Comparison of ENCODE assay signal across 23 cellular contexts in genomic region chr7:99829520-99830160, GRCh38. TPM values are rescaled to one million over a fixed set of nuclear protein-coding genes. Genes with fewer than 3 reads are reported as not detected.
DNase-seq lines count a peak whose midpoint lies in the region; ATAC-seq and TF ChIP-seq lines count a peak whose summit lies in the region.
"Had no signal": no experiment of that assay in that cellular context is flagged by ENCODE, and none has a peak within 500 bp of the region (broad histone marks: within the 10 kb centered on the region; RNA-seq: fewer than 3 reads in every experiment).

No MANE protein-coding gene starts in this region.

- peak overlapping the region; percentile 60 for H3K18ac ChIP-seq in mesendoderm (ENCODE audit: low read length)

- no CpG with 5 or more reads among the region's 1 CpG for WGBS in mesendoderm (ENCODE audit: extremely low coverage, insufficient coverage, low lambda C conversion rate)

- H3K9ac ChIP-seq in HUES48 (ENCODE audit: low read depth, low read length) (no peak overlapping the region), mesendoderm (ENCODE audit: low read length) (no peak overlapping the region)
- H3K9ac ChIP-seq: KMS-11, SK-N-SH had no signal

- H3K4me1 Mint-ChIP-seq in Caco-2 (ENCODE audit: low read depth, unreplicated experiment) = peaks cover 53% of the 10 kb centered on the region
- no peaks in the 10 kb centered on the region for H3K4me1 Mint-ChIP-seq in activated CD8-positive, alpha-beta T cell treated with anti-CD3 and anti-CD28 coated beads, Interleukin-2, amount 10 ng/mL, durations not matched to agents 7 days and 5 days (ENCODE audit: low read depth)
- no peaks in the 10 kb centered on the region for H3K4me1 Mint-ChIP-seq in activated CD4-positive, alpha-beta T cell treated with anti-CD3 and anti-CD28 coated beads for 36 hours
- H3K4me1 Mint-ChIP-seq: activated naive CD4-positive, alpha-beta T cell treated with anti-CD3 and anti-CD28 coated beads, Interleukin-2, amount 10 ng/mL, durations not matched to agents 7 days and 5 days had no signal

- CTCF ChIA-PET in Caco-2 (lab: Charles Lee) = interaction anchor here (0.5 to 1.2 kb wide), 6 partner anchors 8 to 304 kb away, joined by 3 to 4 read pairs (median 3); partner anchors contain the start of gene ZSCAN25
- CTCF ChIA-PET in activated CD8-positive, alpha-beta T cell treated with anti-CD3 and anti-CD28 coated beads, Interleukin-2, amount 10 ng/mL, durations not matched to agents 7 days and 5 days (lab: Charles Lee) = no interaction called here
- CTCF ChIA-PET in activated CD4-positive, alpha-beta T cell treated with anti-CD3 and anti-CD28 coated beads for 36 hours (lab: Charles Lee) = interaction anchor here (0.8 to 1.5 kb wide), 3 partner anchors 11 to 304 kb away, joined by 3 to 4 read pairs (median 4); no protein-coding TSS in a partner anchor

- H3K4me3 ChIP-seq in Caco-2 (ENCODE audit: low read depth, low read length) (no peak overlapping the region), HUES48 (ENCODE audit: low read depth, low read length) (no peak overlapping the region), mesendoderm (ENCODE audit: low read length) (no peak overlapping the region)
- H3K4me3 ChIP-seq: gastroesophageal sphincter, PC-9, right atrium auricular region, vagina had no signal

- peak overlapping the region; percentile 29 for H3K27ac Mint-ChIP-seq in Caco-2 (ENCODE audit: unreplicated experiment)
- H3K27ac Mint-ChIP-seq in activated CD8-positive, alpha-beta T cell treated with anti-CD3 and anti-CD28 coated beads, Interleukin-2, amount 10 ng/mL, durations not matched to agents 7 days and 5 days = no peak overlapping the region
- no peak overlapping the region for H3K27ac Mint-ChIP-seq in activated CD4-positive, alpha-beta T cell treated with anti-CD3 and anti-CD28 coated beads for 36 hours
- H3K27ac Mint-ChIP-seq: activated naive CD4-positive, alpha-beta T cell treated with anti-CD3 and anti-CD28 coated beads, Interleukin-2, amount 10 ng/mL, durations not matched to agents 7 days and 5 days; CD4-positive, alpha-beta T cell; mesothelial cell of epicardium had no signal

- no peaks in the 10 kb centered on the region for H3K27me3 Mint-ChIP-seq in Caco-2 (ENCODE audit: insufficient read depth, unreplicated experiment)
- peaks cover 13% of the 10 kb centered on the region for H3K27me3 Mint-ChIP-seq in activated CD8-positive, alpha-beta T cell treated with anti-CD3 and anti-CD28 coated beads, Interleukin-2, amount 10 ng/mL, durations not matched to agents 7 days and 5 days (ENCODE audit: low read depth)
- peaks cover 3% of the 10 kb centered on the region for H3K27me3 Mint-ChIP-seq in activated CD4-positive, alpha-beta T cell treated with anti-CD3 and anti-CD28 coated beads for 36 hours

- H4K8ac ChIP-seq in mesendoderm (ENCODE audit: low read depth, low read length) = no peak overlapping the region

- POLR2A ChIA-PET in Caco-2 (lab: Charles Lee) = interaction anchor here (1.1 kb wide), 2 partner anchors 213 to 325 kb away, joined by 4 read pairs; partner anchors contain the start of genes ZKSCAN5 and ZSCAN25
- POLR2A ChIA-PET in activated CD8-positive, alpha-beta T cell treated with anti-CD3 and anti-CD28 coated beads, Interleukin-2, amount 10 ng/mL, durations not matched to agents 7 days and 5 days (lab: Charles Lee) = interaction anchor here (0.7 kb wide), 1 partner anchor 50 kb away, joined by 3 read pairs; no protein-coding TSS in a partner anchor
- POLR2A ChIA-PET in activated CD4-positive, alpha-beta T cell treated with anti-CD3 and anti-CD28 coated beads for 36 hours (lab: Charles Lee) = no interaction called here

- H3K36me3 ChIP-seq in Caco-2 (ENCODE audit: control insufficient read depth, insufficient read depth, low read length) = no peaks in the 10 kb centered on the region
- H3K36me3 ChIP-seq in HUES48 (ENCODE audit: control insufficient read depth, insufficient read depth, low read length) = no peaks in the 10 kb centered on the region
- no peaks in the 10 kb centered on the region for H3K36me3 ChIP-seq in mesendoderm (ENCODE audit: control insufficient read depth, insufficient read depth, low read length)
- H3K36me3 ChIP-seq: gastroesophageal sphincter, right atrium auricular region, vagina had no signal

- H3K36me3 Mint-ChIP-seq in Caco-2 (ENCODE audit: insufficient read depth, unreplicated experiment) = no peaks in the 10 kb centered on the region
- no peaks in the 10 kb centered on the region for H3K36me3 Mint-ChIP-seq in activated CD8-positive, alpha-beta T cell treated with anti-CD3 and anti-CD28 coated beads, Interleukin-2, amount 10 ng/mL, durations not matched to agents 7 days and 5 days (ENCODE audit: low read depth)
- H3K36me3 Mint-ChIP-seq in activated CD4-positive, alpha-beta T cell treated with anti-CD3 and anti-CD28 coated beads for 36 hours (ENCODE audit: low read depth) = no peaks in the 10 kb centered on the region
- H3K36me3 Mint-ChIP-seq: activated naive CD4-positive, alpha-beta T cell treated with anti-CD3 and anti-CD28 coated beads, Interleukin-2, amount 10 ng/mL, durations not matched to agents 7 days and 5 days; mesothelial cell of epicardium had no signal

- H3K79me2 ChIP-seq in mesendoderm (ENCODE audit: control insufficient read depth, insufficient read depth, low read length) = no peaks in the 10 kb centered on the region

- no peak for TF ChIP-seq CTCF in Caco-2 (IDR thresholded peaks at IDR 0.05; ENCODE audit: insufficient read depth in 1 of 2, low read depth in 1 of 2, low read length in 1 of 2, severe bottlenecking in 1 of 2, unreplicated experiment in 1 of 2)

- BruUV-seq in Caco-2 (replicated peaks; lab: Mats Ljungman, UMichigan) = no TSS peak

- no peak overlapping the region for H3K23ac ChIP-seq in mesendoderm (ENCODE audit: low read length)

- no peaks in the 10 kb centered on the region for H3K9me3 ChIP-seq in Caco-2
- H3K9me3 ChIP-seq in HUES48 (ENCODE audit: control insufficient read depth, insufficient read depth, low read length) = no peaks in the 10 kb centered on the region
- H3K9me3 ChIP-seq: gastroesophageal sphincter, right atrium auricular region, SK-N-SH, vagina had no signal

- H2AK5ac ChIP-seq in mesendoderm (ENCODE audit: low read length) = no peak overlapping the region

- no peak overlapping the region for H3K4ac ChIP-seq in mesendoderm (ENCODE audit: low read depth, low read length)

- peak overlapping the region; percentile 12 for H2BK15ac ChIP-seq in mesendoderm (replicated peaks; ENCODE audit: low read depth)

- no peak overlapping the region for H3K4me2 ChIP-seq in mesendoderm (ENCODE audit: low read length)
- H3K4me2 ChIP-seq: KMS-11, PC-9, SK-N-SH had no signal

- peak overlapping the region; percentile 64 for H2BK5ac ChIP-seq in mesendoderm (ENCODE audit: low read length)

- H3K9me3 Mint-ChIP-seq in Caco-2 (ENCODE audit: unreplicated experiment) = peaks cover 8% of the 10 kb centered on the region
- H3K9me3 Mint-ChIP-seq in activated CD8-positive, alpha-beta T cell treated with anti-CD3 and anti-CD28 coated beads, Interleukin-2, amount 10 ng/mL, durations not matched to agents 7 days and 5 days (ENCODE audit: insufficient read depth) = no peaks in the 10 kb centered on the region
- no peaks in the 10 kb centered on the region for H3K9me3 Mint-ChIP-seq in activated CD4-positive, alpha-beta T cell treated with anti-CD3 and anti-CD28 coated beads for 36 hours (ENCODE audit: low read depth)
- H3K9me3 Mint-ChIP-seq: activated naive CD4-positive, alpha-beta T cell treated with anti-CD3 and anti-CD28 coated beads, Interleukin-2, amount 10 ng/mL, durations not matched to agents 7 days and 5 days; CD4-positive, alpha-beta T cell; mesothelial cell of epicardium had no signal

- H3K27ac ChIP-seq in HUES48 (ENCODE audit: low read depth, low read length) (peak overlapping the region; percentile 58), mesendoderm (ENCODE audit: low read depth, low read length) (peak overlapping the region; percentile 79)
- H3K27ac ChIP-seq: gastroesophageal sphincter, KMS-11, PC-9, right atrium auricular region, vagina had no signal

- H4K5ac ChIP-seq in mesendoderm (ENCODE audit: low read length) = no peak overlapping the region

- peak; percentile 57 to 65 for DNase-seq in Caco-2
- DNase-seq in mesendoderm = no peak
- no peak for DNase-seq in dermis blood vessel endothelial cell
- no peak for DNase-seq in activated CD8-positive, alpha-beta T cell treated with anti-CD3 and anti-CD28 coated beads, Interleukin-2, amount 10 ng/mL, durations not matched to agents 7 days and 5 days
- DNase-seq in activated CD4-positive, alpha-beta T cell treated with anti-CD3 and anti-CD28 coated beads for 36 hours = no peak
- DNase-seq in T-helper 9 cell = no peak
- DNase-seq: activated naive CD4-positive, alpha-beta T cell treated with anti-CD3 and anti-CD28 coated beads, Interleukin-2, amount 10 ng/mL, durations not matched to agents 7 days and 5 days; activated T-cell treated with anti-CD3 and anti-CD28 coated beads for 4 hours; CD4-positive, alpha-beta T cell; NCI-H1092 treated with DMSO at 0.1 percent for 48 hours; NCI-H2171 treated with DMSO at 0.1 percent for 48 hours; NCI-H82; SK-N-SH had no signal

- H3K56ac ChIP-seq in mesendoderm (ENCODE audit: low read length) = peak overlapping the region; percentile 70

- ATAC-seq in esophagus mucosa = peak; percentile 91
- no peak for ATAC-seq in activated CD8-positive, alpha-beta T cell treated with anti-CD3 and anti-CD28 coated beads, Interleukin-2, amount 10 ng/mL, durations not matched to agents 7 days and 5 days
- no peak for ATAC-seq in activated CD4-positive, alpha-beta T cell treated with anti-CD3 and anti-CD28 coated beads for 36 hours
- ATAC-seq: gastroesophageal sphincter had no signal

- H3K4me1 ChIP-seq in Caco-2 = peaks cover 59% of the 10 kb centered on the region
- no peaks in the 10 kb centered on the region for H3K4me1 ChIP-seq in HUES48 (ENCODE audit: control insufficient read depth, insufficient read depth, low read length)
- peaks cover 10% of the 10 kb centered on the region for H3K4me1 ChIP-seq in mesendoderm (ENCODE audit: control insufficient read depth, low read depth, low read length)
- H3K4me1 ChIP-seq: gastroesophageal sphincter, right atrium auricular region, vagina had no signal

- H3K79me1 ChIP-seq in mesendoderm (ENCODE audit: low read length) = no peaks in the 10 kb centered on the region

- H3K4me3 Mint-ChIP-seq in Caco-2 (ENCODE audit: unreplicated experiment) = peak overlapping the region; percentile 11
- no peak overlapping the region for H3K4me3 Mint-ChIP-seq in activated CD8-positive, alpha-beta T cell treated with anti-CD3 and anti-CD28 coated beads, Interleukin-2, amount 10 ng/mL, durations not matched to agents 7 days and 5 days
- H3K4me3 Mint-ChIP-seq in activated CD4-positive, alpha-beta T cell treated with anti-CD3 and anti-CD28 coated beads for 36 hours = no peak overlapping the region
- H3K4me3 Mint-ChIP-seq: activated naive CD4-positive, alpha-beta T cell treated with anti-CD3 and anti-CD28 coated beads, Interleukin-2, amount 10 ng/mL, durations not matched to agents 7 days and 5 days; CD4-positive, alpha-beta T cell; mesothelial cell of epicardium had no signal

- peak overlapping the region; percentile 98 for H2BK120ac ChIP-seq in mesendoderm (ENCODE audit: low read depth, low read length)

- intact Hi-C loops in Caco-2 (cut with micrococcal nuclease; ENCODE audit: unreplicated experiment) = loop anchor here (5.0 kb wide), 1 partner anchor 152 kb away; the partner anchor contains the start of gene CYP3A5
- intact Hi-C loops in activated CD4-positive, alpha-beta T cell treated with anti-CD3 and anti-CD28 coated beads for 36 hours (cut with DNase I, micrococcal nuclease) = loop anchor here in 1 of 2 experiments (10.0 kb wide), 1 partner anchor 195 kb away; no protein-coding TSS in a partner anchor

- no peaks in the 10 kb centered on the region for H3K27me3 ChIP-seq in Caco-2 (replicated peaks; ENCODE audit: control insufficient read depth, insufficient read depth, low read length)
- no peaks in the 10 kb centered on the region for H3K27me3 ChIP-seq in HUES48 (ENCODE audit: control insufficient read depth, insufficient read depth, low read length)
- H3K27me3 ChIP-seq in mesendoderm (ENCODE audit: insufficient read depth, low read length, poor library complexity) = no peaks in the 10 kb centered on the region
- H3K27me3 ChIP-seq: right atrium auricular region, vagina had no signal

RNA-seq across cellular contexts. Expression of gene CYP3A43, which starts 1.8 kb away (rescaled TPM):
- total RNA-seq in Caco-2 (2022) = not detected in 2 replicates
- total RNA-seq in esophagus mucosa = not detected
- not detected for polyA plus RNA-seq in mesendoderm (2013, experiment 1 of 2)
- not detected for polyA plus RNA-seq in mesendoderm (2013, experiment 2 of 2)
- total RNA-seq in dermis blood vessel endothelial cell = not detected in 2 replicates
- not detected for total RNA-seq in activated CD8-positive, alpha-beta T cell treated with anti-CD3 and anti-CD28 coated beads, Interleukin-2, amount 10 ng/mL, durations not matched to agents 7 days and 5 days
- total RNA-seq in activated CD4-positive, alpha-beta T cell treated with anti-CD3 and anti-CD28 coated beads for 36 hours = under 1 TPM in 1 of 2 experiments, not detected in 1; 0.09 TPM
- total RNA-seq: astrocyte; CD4-positive, alpha-beta T cell; endothelial cell of umbilical vein; gastroesophageal sphincter; mesothelial cell of epicardium; PC-9; vagina had no signal
- polyA plus RNA-seq: endothelial cell of umbilical vein, SK-N-SH had no signal

RNA-seq across cellular contexts. Expression of gene CYP3A4, which starts 45.7 kb away (rescaled TPM):
- total RNA-seq in Caco-2 (2022) = not detected in 2 replicates
- total RNA-seq in esophagus mucosa = 0.24 TPM
- not detected for polyA plus RNA-seq in mesendoderm (2013, experiment 1 of 2)
- not detected for polyA plus RNA-seq in mesendoderm (2013, experiment 2 of 2)
- not detected in 2 replicates for total RNA-seq in dermis blood vessel endothelial cell
- total RNA-seq in activated CD8-positive, alpha-beta T cell treated with anti-CD3 and anti-CD28 coated beads, Interleukin-2, amount 10 ng/mL, durations not matched to agents 7 days and 5 days = not detected
- total RNA-seq in activated CD4-positive, alpha-beta T cell treated with anti-CD3 and anti-CD28 coated beads for 36 hours = not detected
- total RNA-seq: astrocyte; CD4-positive, alpha-beta T cell; endothelial cell of umbilical vein; gastroesophageal sphincter; mesothelial cell of epicardium; PC-9; vagina had no signal
- polyA plus RNA-seq: endothelial cell of umbilical vein, SK-N-SH had no signal

RNA-seq across cellular contexts. Expression of gene OR2AE1, which starts 47.2 kb away (rescaled TPM):
- total RNA-seq in Caco-2 (2022) (not detected in 2 replicates), esophagus mucosa (0.28 TPM), dermis blood vessel endothelial cell (0.34 TPM in 1 of 2 replicates, not detected in the other)
- polyA plus RNA-seq in mesendoderm (2013, experiment 1 of 2) = not detected
- not detected for polyA plus RNA-seq in mesendoderm (2013, experiment 2 of 2)
- under 1 TPM; 0.42 to 0.60 TPM for total RNA-seq in activated CD8-positive, alpha-beta T cell treated with anti-CD3 and anti-CD28 coated beads, Interleukin-2, amount 10 ng/mL, durations not matched to agents 7 days and 5 days
- total RNA-seq in activated CD4-positive, alpha-beta T cell treated with anti-CD3 and anti-CD28 coated beads for 36 hours = not detected
- total RNA-seq: astrocyte; CD4-positive, alpha-beta T cell; endothelial cell of umbilical vein; gastroesophageal sphincter; PC-9; vagina had no signal
- polyA plus RNA-seq: SK-N-SH had no signal

Comparison
In these comparisons a context has a peak if more than half of its experiments do, and no peak if none do; other contexts are left out.
1. DNase-seq: peak in Caco-2 (2 of 2); none in mesendoderm (single experiment), dermis blood vessel endothelial cell (single experiment), activated CD8-positive, alpha-beta T cell treated with anti-CD3 and anti-CD28 coated beads, Interleukin-2, amount 10 ng/mL, durations not matched to agents 7 days and 5 days (single experiment), activated CD4-positive, alpha-beta T cell treated with anti-CD3 and anti-CD28 coated beads for 36 hours (single experiment) and T-helper 9 cell (single experiment).